ENCODE assay signal across 8 cellular contexts in genomic region chr3:10224794-10225660, GRCh38. TPM values are rescaled to one million over a fixed set of nuclear protein-coding genes. Genes with fewer than 3 reads are reported as not detected.
DNase-seq lines count a peak whose midpoint lies in the region; ATAC-seq and TF ChIP-seq lines count a peak whose summit lies in the region.

No MANE protein-coding gene starts in this region.

- peak overlapping the region; percentile 29; the same call in 1 of the 2 replicates for H3K9ac ChIP-seq in OCI-LY1 (ENCODE audit: low read length)

- intact Hi-C loops in A673 (cut with micrococcal nuclease; ENCODE audit: unreplicated experiment) (no loop called here), esophagus squamous epithelium (cut with DNase I) (loop anchor here (10.0 kb wide), 1 partner anchor 60 kb away; the partner anchor contains the start of gene IRAK2)
- intact Hi-C loops in naive thymus-derived CD4-positive, alpha-beta T cell (cut with micrococcal nuclease), result loop anchor here (1.0 to 2.0 kb wide), 15 partner anchors 17 to 443 kb away; partner anchors contain the start of genes BRK1 (in 2 of the 2), CRELD1 (in 2 of the 2), EMC3 (in 1 of the 2) and FANCD2 (in 1 of the 2)

- CTCF ChIA-PET in A673 (lab: Charles Lee), result no interaction called here
- CTCF ChIA-PET in naive thymus-derived CD4-positive, alpha-beta T cell (lab: Charles Lee), result interaction anchor here (1.4 kb wide), 1 partner anchor 30 kb away, joined by 7 read pairs; no protein-coding TSS in a partner anchor

- H3K4me3 Mint-ChIP-seq in naive thymus-derived CD4-positive, alpha-beta T cell, result peak overlapping the region; percentile 0 to 85 (median 37)

- peak; percentile 85 for DNase-seq in A673 (ENCODE audit: low spot score)
- peak; percentile 64 for DNase-seq in HS-27A (ENCODE audit: low read depth)
- DNase-seq in activated T-cell treated with anti-CD3 and anti-CD28 coated beads, Interleukin-2, amount 50 U/mL, for 1 hour, result peak; percentile 67
- peak; percentile 27 for DNase-seq in esophagus squamous epithelium (lab: John Stamatoyannopoulos, UW)
- peak; percentile 25 to 65 (median 57) for DNase-seq in naive thymus-derived CD4-positive, alpha-beta T cell
- peak; percentile 95 for DNase-seq in superior temporal gyrus (ENCODE audit: extremely low spot score)

- H3K27ac ChIP-seq in A673 (ENCODE audit: low read depth, low read length, poor library complexity, severe bottlenecking), result no peak overlapping the region
- H3K27ac ChIP-seq in OCI-LY1 (ENCODE audit: low read depth, low read length, poor library complexity, severe bottlenecking), result peak overlapping the region; percentile 95
- H3K27ac ChIP-seq in esophagus squamous epithelium, result peak overlapping the region in 2 of 4 donors; percentile 14 to 19
- no peak overlapping the region for H3K27ac ChIP-seq in naive thymus-derived CD4-positive, alpha-beta T cell (ENCODE audit: low read depth, low read length)

- no peaks in the 10 kb centered on the region for H3K9me2 ChIP-seq in OCI-LY1 (ENCODE audit: low read depth, low read length)

- peak; percentile 38 for ATAC-seq in GM18511 (IDR thresholded peaks at IDR 0.05; ENCODE audit: unreplicated experiment)
- ATAC-seq in naive thymus-derived CD4-positive, alpha-beta T cell, result peak; percentile 73

- H3K4me2 ChIP-seq in OCI-LY1 (ENCODE audit: low read length), result peak overlapping the region; percentile 58

- H3K9me3 ChIP-seq in A673 (ENCODE audit: low read depth, low read length, poor library complexity, severe bottlenecking), result no peaks in the 10 kb centered on the region
- H3K9me3 ChIP-seq in OCI-LY1 (ENCODE audit: low read length), result no peaks in the 10 kb centered on the region
- no peaks in the 10 kb centered on the region for H3K9me3 ChIP-seq in esophagus squamous epithelium
- H3K9me3 ChIP-seq in naive thymus-derived CD4-positive, alpha-beta T cell (ENCODE audit: control insufficient read depth in 2 of 3, low read length in 3 of 3), result no peaks in the 10 kb centered on the region

- H3K36me3 Mint-ChIP-seq in naive thymus-derived CD4-positive, alpha-beta T cell, result peaks cover 0 to 41% (median 8%) of the 10 kb centered on the region in 5 donors

- H3K27ac Mint-ChIP-seq in naive thymus-derived CD4-positive, alpha-beta T cell, result peak overlapping the region; percentile 60 to 93 (median 86)

- H3K4me3 ChIP-seq in A673 (ENCODE audit: low read depth, low read length, poor library complexity, severe bottlenecking) (no peak overlapping the region), OCI-LY1 (ENCODE audit: low read depth, low read length, poor library complexity, severe bottlenecking) (peak overlapping the region; percentile 47), esophagus squamous epithelium (no peak overlapping the region)
- H3K4me3 ChIP-seq in naive thymus-derived CD4-positive, alpha-beta T cell (ENCODE audit: low read length), result no peak overlapping the region

- H3K36me3 ChIP-seq in A673 (ENCODE audit: insufficient read depth, low read length, poor library complexity, severe bottlenecking) (no peaks in the 10 kb centered on the region), OCI-LY1 (ENCODE audit: insufficient read depth, low read length) (peaks cover 52% of the 10 kb centered on the region), esophagus squamous epithelium (peaks cover 0 to 64% (median 5%) of the 10 kb centered on the region in 3 donors)
- peaks cover 0 to 7% (median 0%) of the 10 kb centered on the region in 3 experiments for H3K36me3 ChIP-seq in naive thymus-derived CD4-positive, alpha-beta T cell (ENCODE audit: control insufficient read depth in 2 of 3, insufficient read depth in 3 of 3, low read length in 3 of 3)

- H3K27me3 Mint-ChIP-seq in naive thymus-derived CD4-positive, alpha-beta T cell, result no peaks in the 10 kb centered on the region

- WGBS in esophagus squamous epithelium, 2 donors, result 66 to 71% methylated on average over 3 to 4 of the region's 4 CpGs

- no peak overlapping the region for H2AFZ ChIP-seq in OCI-LY1 (ENCODE audit: low read length)

- TF ChIP-seq CTCF in A673 (conservative IDR thresholded peaks at IDR 0.05; ENCODE audit: low read depth, low read length) (peak; percentile 78), OCI-LY1 (IDR thresholded peaks at IDR 0.05; ENCODE audit: low read length) (peak; percentile 93), esophagus squamous epithelium (IDR thresholded peaks at IDR 0.05) (peak; percentile 72 to 92 (median 87))

- H3F3A ChIP-seq in OCI-LY1 (ENCODE audit: insufficient read depth, low read length), result peaks cover 5% of the 10 kb centered on the region; the same call in 1 of the 2 replicates

- peaks cover 37 to 76% (median 50%) of the 10 kb centered on the region in 7 donors for H3K4me1 Mint-ChIP-seq in naive thymus-derived CD4-positive, alpha-beta T cell

- TF ChIP-seq POLR2A in esophagus squamous epithelium (IDR thresholded peaks at IDR 0.05), result no peak

- no peaks in the 10 kb centered on the region for H3K27me3 ChIP-seq in A673 (replicated peaks; ENCODE audit: insufficient read depth, low read depth, low read length, poor library complexity)
- no peaks in the 10 kb centered on the region for H3K27me3 ChIP-seq in OCI-LY1 (ENCODE audit: insufficient read depth, low read length)
- no peaks in the 10 kb centered on the region for H3K27me3 ChIP-seq in esophagus squamous epithelium
- H3K27me3 ChIP-seq in naive thymus-derived CD4-positive, alpha-beta T cell (ENCODE audit: control insufficient read depth in 2 of 2, insufficient read depth in 2 of 2, low read length in 2 of 2), result no peaks in the 10 kb centered on the region

- H3K79me2 ChIP-seq in OCI-LY1 (ENCODE audit: insufficient read depth, low read length), result no peaks in the 10 kb centered on the region

- no TSS peak for BruUV-seq in A673 (replicated peaks; lab: Mats Ljungman, UMichigan)

- H3K4me1 ChIP-seq in A673 (ENCODE audit: insufficient read depth, low read length, poor library complexity, severe bottlenecking) (no peaks in the 10 kb centered on the region), OCI-LY1 (ENCODE audit: insufficient read depth, low read length, severe bottlenecking) (peaks cover 50% of the 10 kb centered on the region), esophagus squamous epithelium (peaks cover 8 to 52% (median 14%) of the 10 kb centered on the region in 3 donors)
- peaks cover 30 to 31% of the 10 kb centered on the region in 2 donors for H3K4me1 ChIP-seq in naive thymus-derived CD4-positive, alpha-beta T cell (ENCODE audit: control insufficient read depth in 2 of 2, insufficient read depth in 2 of 2, low read length in 2 of 2)

- POLR2A ChIA-PET in A673 (lab: Charles Lee; ENCODE audit: low non-redundant PET), result no interaction called here
- POLR2A ChIA-PET in naive thymus-derived CD4-positive, alpha-beta T cell (lab: Charles Lee), result interaction anchor here (0.9 kb wide), 1 partner anchor 23 kb away, joined by 3 read pairs; no protein-coding TSS in a partner anchor

- peaks cover 0 to 2% (median 0%) of the 10 kb centered on the region in 11 donors for H3K9me3 Mint-ChIP-seq in naive thymus-derived CD4-positive, alpha-beta T cell

- no peaks in the 10 kb centered on the region for H4K20me1 ChIP-seq in OCI-LY1 (ENCODE audit: insufficient read depth, low read length)

RNA-seq across cellular contexts. Expression of gene TATDN2, which starts 23.2 kb away (rescaled TPM):
- total RNA-seq in A673 (2021) (37.1 and 42.0 TPM in 2 replicates), esophagus squamous epithelium (10 to 100 TPM; 12.6 to 20.6 (median 17.1) TPM)
- 10 to 100 TPM; 52.9 to 88.8 (median 71.6) TPM for total RNA-seq in naive thymus-derived CD4-positive, alpha-beta T cell
- polyA plus RNA-seq in naive thymus-derived CD4-positive, alpha-beta T cell, result 10 to 100 TPM; 12.9 to 26.8 TPM

Comparison
In these comparisons a context has a peak if more than half of its experiments do, and no peak if none do; other contexts are left out.
1. DNase-seq: peak in every context shown above with its lines; median percentile 95 in superior temporal gyrus; 85 in A673; 67 in activated T-cell treated with anti-CD3 and anti-CD28 coated beads, Interleukin-2, amount 50 U/mL, for 1 hour; 64 in HS-27A; 57 in naive thymus-derived CD4-positive, alpha-beta T cell; 27 in esophagus squamous epithelium.